20 cellular contexts compared by ENCODE assay signal in the genomic region with DNA sequence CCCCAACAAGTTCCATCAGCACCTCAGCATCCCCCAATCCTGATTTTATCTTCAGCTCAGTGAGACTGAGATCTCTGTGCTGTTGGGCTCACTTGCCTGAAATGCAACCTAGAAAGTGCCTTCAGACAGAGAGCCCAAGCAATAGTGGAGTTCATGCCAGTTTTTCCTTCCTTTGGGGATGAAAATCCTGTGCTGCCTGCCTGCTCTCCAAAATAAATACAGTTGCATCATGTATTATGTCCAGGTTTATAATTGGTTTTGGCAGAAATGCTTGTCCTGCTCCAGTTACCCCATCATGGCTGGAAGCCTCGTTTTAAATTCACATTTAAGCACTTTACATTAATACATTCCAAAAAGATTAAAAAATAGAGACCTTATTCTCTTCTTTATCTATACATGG.
DNase-seq lines count a peak whose midpoint lies in the region; ATAC-seq and TF ChIP-seq lines count a peak whose summit lies in the region.
"Had no signal": no experiment of that assay in that cellular context is flagged by ENCODE, and none has a peak within 500 bp of the region (broad histone marks: within the 10 kb centered on the region; RNA-seq: fewer than 3 reads in every experiment).

No MANE protein-coding gene starts in this region.

- ATAC-seq in DND-41 (ENCODE audit: insufficient read depth, low read depth) (no peak), GM18867 (IDR thresholded peaks at IDR 0.05; ENCODE audit: unreplicated experiment) (no peak), SK-N-SH treated with all-trans-retinoic acid at 6 μM for 48 hours (no peak)
- ATAC-seq: HCT116, HepG2, K562 had no signal

- no peak overlapping the region for H3K9ac ChIP-seq in DND-41 (ENCODE audit: low read depth, low read length)

- no peaks in the 10 kb centered on the region for H4K20me1 ChIP-seq in DND-41 (ENCODE audit: insufficient read depth, low read length)

- no peaks in the 10 kb centered on the region for H3K27me3 ChIP-seq in DND-41 (ENCODE audit: insufficient read depth, low read length, poor library complexity)
- H3K27me3 ChIP-seq: SJSA1 had no signal

- H3K36me3 ChIP-seq in DND-41 (ENCODE audit: insufficient read depth, low read length): no peaks in the 10 kb centered on the region
- H3K36me3 ChIP-seq: SJSA1 had no signal

- TF ChIP-seq CTCF in DND-41 (IDR thresholded peaks at IDR 0.05; ENCODE audit: borderline replicate concordance, extremely low read depth, low read length, poor library complexity, severe bottlenecking) (no peak), astrocyte of the spinal cord (IDR thresholded peaks at IDR 0.05; ENCODE audit: low read depth, low read length) (no peak), fibroblast of the aortic adventitia (IDR thresholded peaks at IDR 0.05; ENCODE audit: insufficient read depth, low read length) (no peak)

- H3K27ac ChIP-seq in DND-41 (ENCODE audit: low read length): no peak overlapping the region
- H3K27ac ChIP-seq: SJSA1 had no signal

- in situ Hi-C loops in astrocyte of the spinal cord (cut with HindIII; ENCODE audit: low sequenced_read_pairs): no loop called here

- H2AFZ ChIP-seq in DND-41 (ENCODE audit: low read depth, low read length): 0 out of 2 replicates have a peak overlapping the region, but pooled peaks have one; percentile 39

- H3K4me1 ChIP-seq in DND-41 (ENCODE audit: insufficient read depth, low read length): no peaks in the 10 kb centered on the region
- H3K4me1 ChIP-seq: SJSA1 had no signal

- no peaks in the 10 kb centered on the region for H3K79me2 ChIP-seq in DND-41 (ENCODE audit: insufficient read depth, low read length)

- H3K4me2 ChIP-seq in DND-41 (ENCODE audit: insufficient read depth, low read length): no peak overlapping the region

- no peak for DNase-seq in DND-41
- DNase-seq in NCI-H69 (lab: John Stamatoyannopoulos, UW): peak; percentile 29
- peak; percentile 17 for DNase-seq in astrocyte of the spinal cord (ENCODE audit: low read depth, low spot score)
- DNase-seq in fibroblast of the aortic adventitia (ENCODE audit: low read depth): peak; percentile 15
- no peak for DNase-seq in stimulated activated CD4-positive, alpha-beta T cell treated with anti-CD3 and anti-CD28 coated beads, Interleukin-1b, Interleukin-23, amount 100 ng/mL, for 48 hours
- DNase-seq: Calu3, DMS79 treated with DMSO at 0.1 percent for 48 hours, Kasumi-1, NCI-H1417 treated with DMSO at 0.1 percent for 48 hours, NCI-H187, NCI-H2081 treated with DMSO at 0.1 percent for 48 hours, NCI-H774, Right ventricle myocardium superior, RPMI8226 had no signal

- H3K4me3 ChIP-seq in DND-41 (ENCODE audit: low read depth in 1 of 2, low read length in 2 of 2) (no peak overlapping the region), astrocyte of the spinal cord (ENCODE audit: low read depth, low read length) (no peak overlapping the region), fibroblast of the aortic adventitia (ENCODE audit: low read depth, low read length) (no peak overlapping the region)
- H3K4me3 ChIP-seq: K562, SJSA1 had no signal

- H3K9me3 ChIP-seq in DND-41 (ENCODE audit: insufficient read depth, low read length, severe bottlenecking): no peaks in the 10 kb centered on the region
- H3K9me3 ChIP-seq: SJSA1 had no signal

TF ChIP-seq in SK-N-SH treated with all-trans-retinoic acid at 6 μM for 48 hours, 23 proteins besides CTCF, POLR2A, EP300 and RAD21:
- no peak for TF ChIP-seq ESRRG (CRISPR knock-in tag; IDR thresholded peaks at IDR 0.05)
- no peak for TF ChIP-seq ISL1 (CRISPR knock-in tag; IDR thresholded peaks at IDR 0.05)
- TF ChIP-seq, protein P1, sequence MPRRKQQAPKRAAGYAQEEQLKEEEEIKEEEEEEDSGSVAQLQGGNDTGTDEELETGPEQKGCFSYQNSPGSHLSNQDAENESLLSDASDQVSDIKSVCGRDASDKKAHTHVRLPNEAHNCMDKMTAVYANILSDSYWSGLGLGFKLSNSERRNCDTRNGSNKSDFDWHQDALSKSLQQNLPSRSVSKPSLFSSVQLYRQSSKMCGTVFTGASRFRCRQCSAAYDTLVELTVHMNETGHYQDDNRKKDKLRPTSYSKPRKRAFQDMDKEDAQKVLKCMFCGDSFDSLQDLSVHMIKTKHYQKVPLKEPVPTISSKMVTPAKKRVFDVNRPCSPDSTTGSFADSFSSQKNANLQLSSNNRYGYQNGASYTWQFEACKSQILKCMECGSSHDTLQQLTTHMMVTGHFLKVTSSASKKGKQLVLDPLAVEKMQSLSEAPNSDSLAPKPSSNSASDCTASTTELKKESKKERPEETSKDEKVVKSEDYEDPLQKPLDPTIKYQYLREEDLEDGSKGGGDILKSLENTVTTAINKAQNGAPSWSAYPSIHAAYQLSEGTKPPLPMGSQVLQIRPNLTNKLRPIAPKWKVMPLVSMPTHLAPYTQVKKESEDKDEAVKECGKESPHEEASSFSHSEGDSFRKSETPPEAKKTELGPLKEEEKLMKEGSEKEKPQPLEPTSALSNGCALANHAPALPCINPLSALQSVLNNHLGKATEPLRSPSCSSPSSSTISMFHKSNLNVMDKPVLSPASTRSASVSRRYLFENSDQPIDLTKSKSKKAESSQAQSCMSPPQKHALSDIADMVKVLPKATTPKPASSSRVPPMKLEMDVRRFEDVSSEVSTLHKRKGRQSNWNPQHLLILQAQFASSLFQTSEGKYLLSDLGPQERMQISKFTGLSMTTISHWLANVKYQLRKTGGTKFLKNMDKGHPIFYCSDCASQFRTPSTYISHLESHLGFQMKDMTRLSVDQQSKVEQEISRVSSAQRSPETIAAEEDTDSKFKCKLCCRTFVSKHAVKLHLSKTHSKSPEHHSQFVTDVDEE (CRISPR knock-in tag; IDR thresholded peaks at IDR 0.05): no peak
- no peak for TF ChIP-seq OSR1 (CRISPR knock-in tag; IDR thresholded peaks at IDR 0.05)
- TF ChIP-seq, protein P2, sequence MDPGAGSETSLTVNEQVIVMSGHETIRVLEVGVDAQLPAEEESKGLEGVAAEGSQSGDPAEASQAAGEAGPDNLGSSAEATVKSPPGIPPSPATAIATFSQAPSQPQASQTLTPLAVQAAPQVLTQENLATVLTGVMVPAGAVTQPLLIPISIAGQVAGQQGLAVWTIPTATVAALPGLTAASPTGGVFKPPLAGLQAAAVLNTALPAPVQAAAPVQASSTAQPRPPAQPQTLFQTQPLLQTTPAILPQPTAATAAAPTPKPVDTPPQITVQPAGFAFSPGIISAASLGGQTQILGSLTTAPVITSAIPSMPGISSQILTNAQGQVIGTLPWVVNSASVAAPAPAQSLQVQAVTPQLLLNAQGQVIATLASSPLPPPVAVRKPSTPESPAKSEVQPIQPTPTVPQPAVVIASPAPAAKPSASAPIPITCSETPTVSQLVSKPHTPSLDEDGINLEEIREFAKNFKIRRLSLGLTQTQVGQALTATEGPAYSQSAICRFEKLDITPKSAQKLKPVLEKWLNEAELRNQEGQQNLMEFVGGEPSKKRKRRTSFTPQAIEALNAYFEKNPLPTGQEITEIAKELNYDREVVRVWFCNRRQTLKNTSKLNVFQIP (CRISPR knock-in tag; IDR thresholded peaks at IDR 0.05; ENCODE audit: borderline replicate concordance, low read depth): no peak
- TF ChIP-seq RARB (CRISPR knock-in tag; IDR thresholded peaks at IDR 0.05): no peak
- TF ChIP-seq ZFP3 (CRISPR knock-in tag; IDR thresholded peaks at IDR 0.05): no peak
- TF ChIP-seq, protein P3, sequence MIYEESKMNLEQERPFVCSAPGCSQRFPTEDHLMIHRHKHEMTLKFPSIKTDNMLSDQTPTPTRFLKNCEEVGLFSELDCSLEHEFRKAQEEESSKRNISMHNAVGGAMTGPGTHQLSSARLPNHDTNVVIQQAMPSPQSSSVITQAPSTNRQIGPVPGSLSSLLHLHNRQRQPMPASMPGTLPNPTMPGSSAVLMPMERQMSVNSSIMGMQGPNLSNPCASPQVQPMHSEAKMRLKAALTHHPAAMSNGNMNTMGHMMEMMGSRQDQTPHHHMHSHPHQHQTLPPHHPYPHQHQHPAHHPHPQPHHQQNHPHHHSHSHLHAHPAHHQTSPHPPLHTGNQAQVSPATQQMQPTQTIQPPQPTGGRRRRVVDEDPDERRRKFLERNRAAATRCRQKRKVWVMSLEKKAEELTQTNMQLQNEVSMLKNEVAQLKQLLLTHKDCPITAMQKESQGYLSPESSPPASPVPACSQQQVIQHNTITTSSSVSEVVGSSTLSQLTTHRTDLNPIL (CRISPR knock-in tag; IDR thresholded peaks at IDR 0.05; ENCODE audit: low read depth): no peak

Comparison
In these comparisons a context has a peak if more than half of its experiments do, and no peak if none do; other contexts are left out.
1. DNase-seq: peak in NCI-H69 (single experiment), astrocyte of the spinal cord (single experiment) and fibroblast of the aortic adventitia (single experiment); none in DND-41 (single experiment) and stimulated activated CD4-positive, alpha-beta T cell treated with anti-CD3 and anti-CD28 coated beads, Interleukin-1b, Interleukin-23, amount 100 ng/mL, for 48 hours (single experiment).